In the genomic region with DNA sequence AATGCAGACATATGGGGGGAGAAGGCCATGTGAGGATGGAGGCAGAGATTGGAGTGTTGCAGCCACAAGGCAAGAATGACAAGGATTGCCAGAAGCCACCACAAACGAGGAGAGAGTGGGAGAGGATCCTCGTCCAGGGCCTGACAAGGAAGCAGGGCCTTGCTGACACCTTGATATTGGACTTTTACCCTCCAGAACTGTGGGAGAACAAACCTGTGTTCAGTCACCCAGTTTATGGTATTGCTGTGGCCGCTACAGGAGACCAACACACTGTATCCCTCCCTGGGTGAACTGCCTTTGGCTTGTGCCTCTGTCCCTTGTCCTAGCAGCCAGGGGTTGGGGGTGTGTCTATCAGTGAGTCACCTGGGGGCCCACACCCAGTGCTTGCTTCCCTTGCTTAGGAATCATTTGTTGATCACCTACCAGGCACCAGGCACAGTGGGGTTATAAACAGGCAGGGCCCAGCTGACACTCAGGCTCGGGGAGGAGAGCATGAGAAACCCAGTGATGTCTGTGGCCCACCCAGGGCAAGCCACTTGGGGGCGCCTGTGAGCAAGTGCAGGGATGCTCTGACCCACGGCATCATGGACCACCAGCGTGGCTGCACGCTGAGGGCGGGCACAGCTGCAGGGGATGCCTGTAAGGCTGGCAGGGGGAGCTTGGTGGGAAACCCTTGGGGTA, we compare ENCODE assay signal across 8 cellular contexts. TPM values are rescaled to one million over a fixed set of nuclear protein-coding genes. Genes with fewer than 3 reads are reported as not detected.
DNase-seq lines count a peak whose midpoint lies in the region; ATAC-seq and TF ChIP-seq lines count a peak whose summit lies in the region.

No MANE protein-coding gene starts in this region.

- TF ChIP-seq POLR2A in esophagus squamous epithelium (IDR thresholded peaks at IDR 0.05): no peak
- TF ChIP-seq POLR2A in suprapubic skin (IDR thresholded peaks at IDR 0.05): no peak

- H3K27ac ChIP-seq in left ventricle myocardium inferior (replicated peaks) (no peak overlapping the region), VCaP (no peak overlapping the region), esophagus squamous epithelium (no peak overlapping the region), suprapubic skin (no peak overlapping the region)

- no peak for TF ChIP-seq EP300 in suprapubic skin (IDR thresholded peaks at IDR 0.05)

- H3K4me1 ChIP-seq in left ventricle myocardium inferior (peaks cover 26% of the 10 kb centered on the region), esophagus squamous epithelium (peaks cover 0 to 14% (median 3%) of the 10 kb centered on the region in 3 donors), suprapubic skin (no peaks in the 10 kb centered on the region)

- no peak for DNase-seq in left ventricle myocardium inferior
- DNase-seq in left ventricle myocardium superior: no peak
- DNase-seq in esophagus squamous epithelium (lab: John Stamatoyannopoulos, UW): no peak
- peak; percentile 50 to 73 for DNase-seq in suprapubic skin (ENCODE audit: low spot score in 2 of 2)
- no peak for DNase-seq in pons (ENCODE audit: low spot score)
- DNase-seq in AML-193 (lab: John Stamatoyannopoulos, UW): no peak
- DNase-seq in activated gamma-delta T cell treated with Interleukin-2 at 50 U/mL for 16 hours: no peak

- no peak for ATAC-seq in left ventricle myocardium superior

- intact Hi-C loops in left ventricle myocardium inferior (cut with micrococcal nuclease) (no loop called here), left ventricle myocardium superior (cut with micrococcal nuclease) (no loop called here), esophagus squamous epithelium (cut with DNase I) (no loop called here)

- 73 to 81% methylated on average over 3 to 9 of the region's 9 CpGs for WGBS in esophagus squamous epithelium, 2 donors
- 72% methylated on average over 9 of the region's 9 CpGs for WGBS in suprapubic skin

- H3K36me3 ChIP-seq in left ventricle myocardium inferior (no peaks in the 10 kb centered on the region), esophagus squamous epithelium (no peaks in the 10 kb centered on the region), suprapubic skin (no peaks in the 10 kb centered on the region)

- peak; percentile 49 for TF ChIP-seq CTCF in left ventricle myocardium inferior (IDR thresholded peaks at IDR 0.05; ENCODE audit: borderline replicate concordance)
- 0 out of 2 replicates have a peak, but pooled peaks have one; percentile 14 for TF ChIP-seq CTCF in VCaP (conservative IDR thresholded peaks at IDR 0.05)
- TF ChIP-seq CTCF in esophagus squamous epithelium (IDR thresholded peaks at IDR 0.05): peak in 4 of 6 experiments; percentile 16 to 43 (median 24)
- TF ChIP-seq CTCF in suprapubic skin (IDR thresholded peaks at IDR 0.05): no peak

- H3K4me3 ChIP-seq in left ventricle myocardium inferior (no peak overlapping the region), esophagus squamous epithelium (no peak overlapping the region), suprapubic skin (no peak overlapping the region)

- H3K9me3 ChIP-seq in left ventricle myocardium inferior (replicated peaks): no peaks in the 10 kb centered on the region
- no peaks in the 10 kb centered on the region for H3K9me3 ChIP-seq in esophagus squamous epithelium
- H3K9me3 ChIP-seq in suprapubic skin: no peaks in the 10 kb centered on the region

- H3K27me3 ChIP-seq in left ventricle myocardium inferior (ENCODE audit: low read depth) (no peaks in the 10 kb centered on the region), esophagus squamous epithelium (no peaks in the 10 kb centered on the region), suprapubic skin (no peaks in the 10 kb centered on the region)

RNA-seq across cellular contexts. Expression of a gene that starts 17.2 kb away (rescaled TPM):
- total RNA-seq in left ventricle myocardium inferior: 21.0 TPM
- total RNA-seq in left ventricle myocardium superior: 22.9 TPM
- total RNA-seq in esophagus squamous epithelium: 10 to 100 TPM; 20.9 to 24.8 (median 23.3) TPM
- total RNA-seq in suprapubic skin: 10 to 100 TPM; 22.8 to 40.0 (median 30.4) TPM

RNA-seq across cellular contexts. Expression of a gene that starts 46.6 kb away (rescaled TPM):
- total RNA-seq in left ventricle myocardium inferior (45.8 TPM), left ventricle myocardium superior (52.6 TPM), esophagus squamous epithelium (10 to 100 TPM; 50.2 to 99.2 (median 64.8) TPM), suprapubic skin (10 to 100 TPM; 21.3 to 37.0 (median 30.5) TPM)

Comparison
In these comparisons a context has a peak if more than half of its experiments do, and no peak if none do; other contexts are left out.
1. DNase-seq: peak in suprapubic skin (2 of 2); none in left ventricle myocardium inferior (single experiment), left ventricle myocardium superior (single experiment), esophagus squamous epithelium (single experiment), pons (single experiment), AML-193 (0 of 2) and activated gamma-delta T cell treated with Interleukin-2 at 50 U/mL for 16 hours (single experiment).
2. CTCF ChIP-seq: peak in left ventricle myocardium inferior (single experiment), VCaP (single experiment) and esophagus squamous epithelium (4 of 6); none in suprapubic skin (0 of 2).